In the genomic region with DNA sequence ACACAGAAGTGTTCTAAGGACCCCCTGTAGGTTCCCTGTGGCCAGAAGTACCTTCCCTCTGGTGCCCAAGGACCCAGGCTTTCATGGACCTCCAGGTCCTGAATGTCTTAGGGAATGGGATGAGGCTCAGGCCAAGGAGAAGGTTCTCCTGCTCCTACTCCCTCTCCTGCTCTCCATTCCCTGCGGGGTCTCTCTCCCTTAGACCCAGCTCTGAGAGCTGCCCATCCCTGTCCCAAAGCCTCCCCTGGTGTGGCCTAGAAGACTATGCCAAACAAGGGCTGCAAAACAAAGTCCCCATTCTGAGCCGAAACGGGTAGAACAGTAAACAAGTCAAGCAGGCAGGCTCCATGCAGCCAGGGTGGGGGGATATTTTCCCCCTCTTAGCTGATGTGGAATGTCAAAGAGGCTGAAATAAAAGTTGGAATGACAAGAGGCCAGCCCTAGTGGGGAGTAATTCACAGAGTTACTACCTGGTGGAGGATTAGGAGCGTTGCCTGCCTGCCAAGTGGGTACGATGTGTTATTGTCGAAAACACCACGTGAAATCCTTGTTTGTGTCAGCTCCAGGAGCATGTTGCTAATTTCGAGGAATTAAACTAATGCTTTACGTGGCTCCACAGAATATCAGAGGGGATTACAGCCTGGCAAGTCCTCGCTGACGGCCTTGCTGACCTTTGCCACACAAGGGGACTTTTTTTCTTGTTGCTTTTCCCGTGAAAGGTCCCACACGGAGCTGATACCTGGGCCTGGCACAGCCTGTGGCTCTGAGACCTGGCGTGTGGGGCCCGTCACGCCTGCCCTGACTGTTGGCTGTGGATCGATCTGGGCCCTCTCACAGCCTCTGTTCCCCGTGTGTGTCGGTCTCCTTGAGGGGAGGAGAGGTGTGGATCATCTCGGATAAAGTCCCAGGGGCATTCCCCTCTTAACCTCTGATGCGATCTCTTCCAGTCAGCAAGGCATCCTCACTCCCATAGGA, we compare ENCODE assay signal across 1 cellular context.
TF ChIP-seq lines count a peak whose summit lies in the region.

No MANE protein-coding gene starts in this region.

TF ChIP-seq in GM23338, 12 proteins besides CTCF, POLR2A, EP300 and RAD21 (continued from another document):
- TF ChIP-seq ZNF331 (CRISPR knock-in tag; IDR thresholded peaks at IDR 0.05; ENCODE audit: low read depth) (no peak), EZH2 (IDR thresholded peaks at IDR 0.05; ENCODE audit: low read depth, unreplicated experiment) (no peak), POLR2AphosphoS5 (IDR thresholded peaks at IDR 0.05; ENCODE audit: low read depth) (no peak), EZH2phosphoT487 (IDR thresholded peaks at IDR 0.05; ENCODE audit: unreplicated experiment) (no peak), ZNF114 (CRISPR knock-in tag; IDR thresholded peaks at IDR 0.05) (no peak)
- TF ChIP-seq, protein P1, sequence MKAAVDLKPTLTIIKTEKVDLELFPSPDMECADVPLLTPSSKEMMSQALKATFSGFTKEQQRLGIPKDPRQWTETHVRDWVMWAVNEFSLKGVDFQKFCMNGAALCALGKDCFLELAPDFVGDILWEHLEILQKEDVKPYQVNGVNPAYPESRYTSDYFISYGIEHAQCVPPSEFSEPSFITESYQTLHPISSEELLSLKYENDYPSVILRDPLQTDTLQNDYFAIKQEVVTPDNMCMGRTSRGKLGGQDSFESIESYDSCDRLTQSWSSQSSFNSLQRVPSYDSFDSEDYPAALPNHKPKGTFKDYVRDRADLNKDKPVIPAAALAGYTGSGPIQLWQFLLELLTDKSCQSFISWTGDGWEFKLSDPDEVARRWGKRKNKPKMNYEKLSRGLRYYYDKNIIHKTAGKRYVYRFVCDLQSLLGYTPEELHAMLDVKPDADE (IDR thresholded peaks at IDR 0.05): no peak
- TF ChIP-seq, protein P2, sequence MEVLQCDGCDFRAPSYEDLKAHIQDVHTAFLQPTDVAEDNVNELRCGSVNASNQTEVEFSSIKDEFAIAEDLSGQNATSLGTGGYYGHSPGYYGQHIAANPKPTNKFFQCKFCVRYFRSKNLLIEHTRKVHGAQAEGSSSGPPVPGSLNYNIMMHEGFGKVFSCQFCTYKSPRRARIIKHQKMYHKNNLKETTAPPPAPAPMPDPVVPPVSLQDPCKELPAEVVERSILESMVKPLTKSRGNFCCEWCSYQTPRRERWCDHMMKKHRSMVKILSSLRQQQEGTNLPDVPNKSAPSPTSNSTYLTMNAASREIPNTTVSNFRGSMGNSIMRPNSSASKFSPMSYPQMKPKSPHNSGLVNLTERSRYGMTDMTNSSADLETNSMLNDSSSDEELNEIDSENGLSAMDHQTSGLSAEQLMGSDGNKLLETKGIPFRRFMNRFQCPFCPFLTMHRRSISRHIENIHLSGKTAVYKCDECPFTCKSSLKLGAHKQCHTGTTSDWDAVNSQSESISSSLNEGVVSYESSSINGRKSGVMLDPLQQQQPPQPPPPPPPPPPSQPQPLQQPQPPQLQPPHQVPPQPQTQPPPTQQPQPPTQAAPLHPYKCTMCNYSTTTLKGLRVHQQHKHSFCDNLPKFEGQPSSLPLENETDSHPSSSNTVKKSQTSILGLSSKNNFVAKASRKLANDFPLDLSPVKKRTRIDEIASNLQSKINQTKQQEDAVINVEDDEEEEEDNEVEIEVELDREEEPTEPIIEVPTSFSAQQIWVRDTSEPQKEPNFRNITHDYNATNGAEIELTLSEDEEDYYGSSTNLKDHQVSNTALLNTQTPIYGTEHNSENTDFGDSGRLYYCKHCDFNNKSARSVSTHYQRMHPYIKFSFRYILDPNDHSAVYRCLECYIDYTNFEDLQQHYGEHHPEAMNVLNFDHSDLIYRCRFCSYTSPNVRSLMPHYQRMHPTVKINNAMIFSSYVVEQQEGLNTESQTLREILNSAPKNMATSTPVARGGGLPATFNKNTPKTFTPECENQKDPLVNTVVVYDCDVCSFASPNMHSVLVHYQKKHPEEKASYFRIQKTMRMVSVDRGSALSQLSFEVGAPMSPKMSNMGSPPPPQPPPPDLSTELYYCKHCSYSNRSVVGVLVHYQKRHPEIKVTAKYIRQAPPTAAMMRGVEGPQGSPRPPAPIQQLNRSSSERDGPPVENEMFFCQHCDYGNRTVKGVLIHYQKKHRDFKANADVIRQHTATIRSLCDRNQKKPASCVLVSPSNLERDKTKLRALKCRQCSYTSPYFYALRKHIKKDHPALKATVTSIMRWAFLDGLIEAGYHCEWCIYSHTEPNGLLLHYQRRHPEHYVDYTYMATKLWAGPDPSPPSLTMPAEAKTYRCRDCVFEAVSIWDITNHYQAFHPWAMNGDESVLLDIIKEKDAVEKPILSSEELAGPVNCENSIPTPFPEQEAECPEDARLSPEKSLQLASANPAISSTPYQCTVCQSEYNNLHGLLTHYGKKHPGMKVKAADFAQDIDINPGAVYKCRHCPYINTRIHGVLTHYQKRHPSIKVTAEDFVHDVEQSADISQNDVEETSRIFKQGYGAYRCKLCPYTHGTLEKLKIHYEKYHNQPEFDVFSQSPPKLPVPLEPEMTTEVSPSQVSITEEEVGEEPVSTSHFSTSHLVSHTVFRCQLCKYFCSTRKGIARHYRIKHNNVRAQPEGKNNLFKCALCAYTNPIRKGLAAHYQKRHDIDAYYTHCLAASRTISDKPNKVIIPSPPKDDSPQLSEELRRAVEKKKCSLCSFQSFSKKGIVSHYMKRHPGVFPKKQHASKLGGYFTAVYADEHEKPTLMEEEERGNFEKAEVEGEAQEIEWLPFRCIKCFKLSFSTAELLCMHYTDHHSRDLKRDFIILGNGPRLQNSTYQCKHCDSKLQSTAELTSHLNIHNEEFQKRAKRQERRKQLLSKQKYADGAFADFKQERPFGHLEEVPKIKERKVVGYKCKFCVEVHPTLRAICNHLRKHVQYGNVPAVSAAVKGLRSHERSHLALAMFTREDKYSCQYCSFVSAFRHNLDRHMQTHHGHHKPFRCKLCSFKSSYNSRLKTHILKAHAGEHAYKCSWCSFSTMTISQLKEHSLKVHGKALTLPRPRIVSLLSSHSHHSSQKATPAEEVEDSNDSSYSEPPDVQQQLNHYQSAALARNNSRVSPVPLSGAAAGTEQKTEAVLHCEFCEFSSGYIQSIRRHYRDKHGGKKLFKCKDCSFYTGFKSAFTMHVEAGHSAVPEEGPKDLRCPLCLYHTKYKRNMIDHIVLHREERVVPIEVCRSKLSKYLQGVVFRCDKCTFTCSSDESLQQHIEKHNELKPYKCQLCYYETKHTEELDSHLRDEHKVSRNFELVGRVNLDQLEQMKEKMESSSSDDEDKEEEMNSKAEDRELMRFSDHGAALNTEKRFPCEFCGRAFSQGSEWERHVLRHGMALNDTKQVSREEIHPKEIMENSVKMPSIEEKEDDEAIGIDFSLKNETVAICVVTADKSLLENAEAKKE (CRISPR knock-in tag; IDR thresholded peaks at IDR 0.05): no peak
